Comparison of ENCODE assay signal across 9 cellular contexts in genomic region chr5:31855527-31855862, GRCh38.
DNase-seq lines count a peak whose midpoint lies in the region; ATAC-seq and TF ChIP-seq lines count a peak whose summit lies in the region.
"Had no signal": no experiment of that assay in that cellular context is flagged by ENCODE, and none has a peak within 500 bp of the region (broad histone marks: within the 10 kb centered on the region; RNA-seq: fewer than 3 reads in every experiment).

No MANE protein-coding gene starts in this region.

- H3K4me3 ChIP-seq in esophagus squamous epithelium (peak overlapping the region; percentile 46 to 75 (median 66)), uterus (peak overlapping the region; percentile 45 to 84)

- peaks cover 14 to 18% of the 10 kb centered on the region in 2 donors for H3K4me1 Mint-ChIP-seq in natural killer cell

- peaks cover 10% of the 10 kb centered on the region for H3K36me3 Mint-ChIP-seq in natural killer cell

- H3K27ac ChIP-seq in esophagus squamous epithelium (peak overlapping the region; percentile 68 to 88 (median 80)), uterus (peak overlapping the region; percentile 71 to 92)

- 3 to 6% methylated on average over 3 to 5 of the region's 9 CpGs for WGBS in esophagus squamous epithelium, 2 donors

- ATAC-seq in Right ventricle myocardium inferior (peak; percentile 9), natural killer cell (no peak)

- H3K9me3 ChIP-seq in esophagus squamous epithelium (peaks cover 0 to 27% (median 22%) of the 10 kb centered on the region in 3 donors), uterus (peaks cover 0 to 4% of the 10 kb centered on the region in 2 donors)

- TF ChIP-seq POLR2A in esophagus squamous epithelium (IDR thresholded peaks at IDR 0.05) (peak in 1 of 4 donors; percentile 2), uterus (IDR thresholded peaks at IDR 0.05) (no peak)

- H3K4me3 Mint-ChIP-seq in natural killer cell: peak overlapping the region; percentile 60

- TF ChIP-seq CTCF in esophagus squamous epithelium (IDR thresholded peaks at IDR 0.05): peak in 1 of 6 experiments; percentile 3
- TF ChIP-seq CTCF in natural killer cell (IDR thresholded peaks at IDR 0.05): no peak
- TF ChIP-seq CTCF in uterus (IDR thresholded peaks at IDR 0.05): no peak

- H3K4me1 ChIP-seq in esophagus squamous epithelium: peaks cover 0 to 39% (median 15%) of the 10 kb centered on the region in 3 donors
- H3K4me1 ChIP-seq in uterus: no peaks in the 10 kb centered on the region

- peaks cover 0 to 31% (median 0%) of the 10 kb centered on the region in 4 donors for H3K27me3 ChIP-seq in esophagus squamous epithelium
- H3K27me3 ChIP-seq in uterus: no peaks in the 10 kb centered on the region

- peaks cover 5 to 10% of the 10 kb centered on the region in 2 donors for H3K9me3 Mint-ChIP-seq in natural killer cell

- H3K36me3 ChIP-seq in esophagus squamous epithelium: peaks cover 0 to 18% (median 0%) of the 10 kb centered on the region in 3 donors
- H3K36me3 ChIP-seq in uterus: no peaks in the 10 kb centered on the region

- H3K27me3 Mint-ChIP-seq in natural killer cell (ENCODE audit: low read depth in 2 of 2): peaks cover 48 to 49% of the 10 kb centered on the region in 2 donors

- intact Hi-C loops in Right ventricle myocardium inferior (cut with DNase I): loop anchor here (10.0 kb wide), 1 partner anchor 179 kb away; no protein-coding TSS in a partner anchor
- intact Hi-C loops in cardiac septum (cut with DNase I): loop anchor here (2.0 kb wide), 1 partner anchor 173 kb away; no protein-coding TSS in a partner anchor
- intact Hi-C loops in esophagus squamous epithelium (cut with DNase I): no loop called here
- intact Hi-C loops in natural killer cell (cut with micrococcal nuclease): no loop called here
- intact Hi-C loops in uterus (cut with DNase I; ENCODE audit: low total_unique reads): no loop called here

- no peak overlapping the region for H3K27ac Mint-ChIP-seq in natural killer cell
- H3K27ac Mint-ChIP-seq: CD4-positive, CD25-positive, alpha-beta regulatory T cell had no signal

- DNase-seq in Right ventricle myocardium inferior (ENCODE audit: missing footprints) (no peak), cardiac septum (ENCODE audit: low spot score) (no peak), esophagus squamous epithelium (lab: John Stamatoyannopoulos, UW) (no peak), natural killer cell (no peak), uterus (no peak), ecto neural progenitor cell (ENCODE audit: low spot score) (no peak)
- no peak for DNase-seq in stimulated activated CD4-positive, alpha-beta T cell treated with anti-CD3 and anti-CD28 coated beads, Interleukin-1b, Interleukin-23, amount 100 ng/mL, for 48 hours
- DNase-seq in activated effector memory CD4-positive, alpha-beta T cell treated with Interleukin-2 at 50 U/mL for 16 hours: no peak
- DNase-seq: CD4-positive, CD25-positive, alpha-beta regulatory T cell had no signal

Comparison
In these comparisons a context has a peak if more than half of its experiments do, and no peak if none do; other contexts are left out.
1. intact Hi-C loops: an anchor here in Right ventricle myocardium inferior (10.0 kb wide) and cardiac septum (2.0 kb wide); none called in esophagus squamous epithelium, natural killer cell and uterus.